Comparison of ENCODE assay signal across 18 cellular contexts in the genomic region with DNA sequence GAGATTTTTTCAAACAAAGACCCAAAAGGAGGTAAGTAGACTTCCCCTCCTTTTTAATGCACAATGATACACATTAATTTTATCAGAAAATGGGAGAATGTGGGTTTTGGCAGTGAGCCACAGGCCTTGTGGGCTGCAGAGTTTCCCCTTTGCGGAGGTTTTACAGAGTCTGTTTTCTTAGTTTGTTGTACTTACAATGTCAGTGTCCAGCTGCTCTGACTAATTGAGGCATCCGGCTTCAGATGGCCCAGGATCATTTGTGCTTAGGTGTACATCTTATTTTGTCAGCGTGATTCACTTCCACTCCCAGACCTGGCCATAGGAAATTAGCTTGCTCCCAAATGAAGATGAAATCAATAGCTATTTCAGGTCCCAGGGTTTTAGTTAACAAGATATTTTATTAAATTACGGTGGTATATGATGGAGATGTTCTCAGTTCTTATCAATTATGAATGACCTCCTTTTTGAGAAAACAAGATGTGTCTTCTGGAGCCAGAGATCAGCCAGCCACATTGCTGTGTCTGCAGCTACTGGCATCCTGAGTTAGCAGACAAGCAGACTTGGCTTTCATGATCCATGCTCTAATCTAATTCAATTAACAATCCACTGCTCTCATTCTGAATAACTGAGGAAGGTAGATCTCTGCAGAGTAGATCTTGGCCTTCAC.
A peak's percentile ranks its signal among the peaks of the same experiment; 100 is the strongest.
DNase-seq lines count a peak whose midpoint lies in the region; ATAC-seq and TF ChIP-seq lines count a peak whose summit lies in the region.
"Had no signal": no experiment of that assay in that cellular context is flagged by ENCODE, and none has a peak within 500 bp of the region (broad histone marks: within the 10 kb centered on the region; RNA-seq: fewer than 3 reads in every experiment).

No MANE protein-coding gene starts in this region.

- ATAC-seq in HG03025 (IDR thresholded peaks at IDR 0.05; ENCODE audit: low FRiP score, unreplicated experiment), result no peak
- ATAC-seq in GM18909 (IDR thresholded peaks at IDR 0.05; ENCODE audit: poor library complexity, unreplicated experiment), result no peak
- no peak for ATAC-seq in HG03565 (IDR thresholded peaks at IDR 0.05; ENCODE audit: unreplicated experiment)
- ATAC-seq: CD8-positive, alpha-beta T cell had no signal

- TF ChIP-seq CTCF in choroid plexus epithelial cell (conservative IDR thresholded peaks at IDR 0.05; ENCODE audit: low read depth, low read length), result no peak

- no peak overlapping the region for H3K4me3 ChIP-seq in choroid plexus epithelial cell (ENCODE audit: low read depth, low read length)
- H3K4me3 ChIP-seq: MG63, SK-N-MC had no signal

- DNase-seq in LHCN-M2 (ENCODE audit: low read depth), result peak; percentile 0
- peak; percentile 75 for DNase-seq in SK-N-DZ (ENCODE audit: low spot score)
- peak; percentile 28 for DNase-seq in choroid plexus epithelial cell (ENCODE audit: low read depth)
- peak; percentile 14 for DNase-seq in left kidney (ENCODE audit: low read depth, low spot score)
- no peak for DNase-seq in activated naive CD4-positive, alpha-beta T cell treated with Interleukin-2 at 50 U/mL for 16 hours
- DNase-seq: CD8-positive, alpha-beta T cell; DND-41; HFFc6; KG1; MG63; NCI-H1092 treated with DMSO at 0.1 percent for 48 hours; NCI-H1694 treated with DMSO at 0.1 percent for 48 hours; NCI-H2171; NCI-H510A had no signal
